In the genomic region with DNA sequence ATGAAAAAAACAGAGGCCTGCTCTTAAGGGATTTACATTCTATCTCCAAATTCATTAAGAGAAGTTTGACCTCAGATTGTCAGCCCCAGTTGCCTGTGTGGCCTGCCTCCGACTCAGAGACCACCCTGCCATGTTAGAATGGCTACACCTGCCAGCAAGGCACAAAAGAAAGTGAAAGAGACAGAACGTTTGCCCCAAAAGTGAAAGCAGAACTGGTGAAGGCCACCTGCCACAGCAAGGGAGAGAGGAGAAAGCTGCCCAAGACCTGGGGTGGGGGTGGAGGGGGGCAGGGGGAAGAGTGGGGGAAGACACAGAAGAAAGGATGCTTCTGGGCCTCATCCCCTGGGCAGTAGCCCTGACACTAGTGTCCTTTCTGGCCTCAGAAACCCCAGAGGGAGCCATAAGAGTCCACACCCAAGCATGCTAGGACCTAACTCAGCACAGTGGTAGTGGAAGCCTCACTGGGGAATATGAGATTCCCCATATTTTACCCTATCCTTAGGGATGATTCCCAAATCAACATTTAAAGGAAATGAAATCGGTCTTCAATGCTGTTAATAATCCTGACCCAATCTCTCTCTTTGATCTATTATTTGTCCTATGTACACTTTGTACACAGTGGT, we compare ENCODE assay signal across 10 cellular contexts.
DNase-seq lines count a peak whose midpoint lies in the region; ATAC-seq and TF ChIP-seq lines count a peak whose summit lies in the region.
"Had no signal": no experiment of that assay in that cellular context is flagged by ENCODE, and none has a peak within 500 bp of the region (broad histone marks: within the 10 kb centered on the region; RNA-seq: fewer than 3 reads in every experiment).

No MANE protein-coding gene starts in this region.

- no peak overlapping the region for H3K27ac Mint-ChIP-seq in activated CD8-positive, alpha-beta T cell treated with anti-CD3 and anti-CD28 coated beads for 36 hours

- DNase-seq in activated CD8-positive, alpha-beta T cell treated with anti-CD3 and anti-CD28 coated beads for 36 hours, result peak; percentile 3
- DNase-seq in MV-4-11 (lab: John Stamatoyannopoulos, UW) (no peak), HK-2 (ENCODE audit: unreplicated experiment) (no peak), LoVo (ENCODE audit: low spot score) (no peak), NCI-H446 (lab: John Stamatoyannopoulos, UW) (no peak)
- DNase-seq: foreskin melanocyte, NCI-H748 treated with DMSO at 0.1 percent for 48 hours had no signal

- H3K4me1 Mint-ChIP-seq in activated CD8-positive, alpha-beta T cell treated with anti-CD3 and anti-CD28 coated beads for 36 hours (ENCODE audit: low read depth), result no peaks in the 10 kb centered on the region

- CTCF ChIA-PET in activated CD8-positive, alpha-beta T cell treated with anti-CD3 and anti-CD28 coated beads for 36 hours (lab: Charles Lee), result no interaction called here

- POLR2A ChIA-PET in activated CD8-positive, alpha-beta T cell treated with anti-CD3 and anti-CD28 coated beads for 36 hours (lab: Charles Lee), result no interaction called here

- peaks cover 4% of the 10 kb centered on the region for H3K27me3 Mint-ChIP-seq in activated CD8-positive, alpha-beta T cell treated with anti-CD3 and anti-CD28 coated beads for 36 hours

- ATAC-seq in GM18520 (IDR thresholded peaks at IDR 0.05; ENCODE audit: unreplicated experiment) (peak; percentile 94), GM21515 (IDR thresholded peaks at IDR 0.05; ENCODE audit: unreplicated experiment) (peak; percentile 94), HG03159 (IDR thresholded peaks at IDR 0.05; ENCODE audit: unreplicated experiment) (peak; percentile 99)
- no peak for ATAC-seq in activated CD8-positive, alpha-beta T cell treated with anti-CD3 and anti-CD28 coated beads for 36 hours

- no peak for TF ChIP-seq CTCF in activated CD8-positive, alpha-beta T cell treated with anti-CD3 and anti-CD28 coated beads for 36 hours (IDR thresholded peaks at IDR 0.05)

- H3K36me3 Mint-ChIP-seq in activated CD8-positive, alpha-beta T cell treated with anti-CD3 and anti-CD28 coated beads for 36 hours (ENCODE audit: low read depth), result no peaks in the 10 kb centered on the region

- H3K9me3 Mint-ChIP-seq in activated CD8-positive, alpha-beta T cell treated with anti-CD3 and anti-CD28 coated beads for 36 hours, result no peaks in the 10 kb centered on the region

- no peak overlapping the region for H3K4me3 Mint-ChIP-seq in activated CD8-positive, alpha-beta T cell treated with anti-CD3 and anti-CD28 coated beads for 36 hours

- intact Hi-C loops in activated CD8-positive, alpha-beta T cell treated with anti-CD3 and anti-CD28 coated beads for 36 hours (cut with micrococcal nuclease), result no loop called here
